24 cellular contexts compared by ENCODE assay signal in the genomic region with DNA sequence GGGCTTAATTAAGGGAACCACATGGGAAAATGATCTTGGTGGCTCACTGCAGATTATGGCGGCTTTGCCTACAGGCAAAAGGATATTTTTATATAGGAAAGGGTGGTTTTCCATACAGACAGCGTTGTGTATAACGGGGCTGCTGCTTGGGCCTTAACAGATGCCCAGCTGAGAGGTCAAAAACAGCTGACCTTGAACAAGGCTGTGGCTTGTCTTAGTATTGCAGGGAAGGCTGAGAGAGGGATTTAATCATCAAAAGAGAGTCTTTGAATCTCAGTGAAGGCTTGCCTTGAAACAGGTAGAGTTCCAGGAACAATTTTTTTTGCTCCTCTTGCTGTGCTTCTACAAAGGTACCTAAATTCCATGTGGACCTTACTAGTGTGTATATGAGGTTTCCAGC.
"Had no signal": no experiment of that assay in that cellular context is flagged by ENCODE, and none has a peak within 500 bp of the region (broad histone marks: within the 10 kb centered on the region; RNA-seq: fewer than 3 reads in every experiment).

No MANE protein-coding gene starts in this region.

- DNase-seq: cerebellar nuclear complex; colonic mucosa; dermis blood vessel endothelial cell; erythroblast; foreskin keratinocyte; head of caudate nucleus; hippocampal formation; islet precursor cell; mammary epithelial cell; mucosa of descending colon; natural killer cell; nucleus accumbens; psoas muscle; retina; right lobe of liver; stimulated activated CD4-positive, alpha-beta T cell treated with anti-CD3 and anti-CD28 coated beads, Interleukin-4, amount 100 ng/mL, for 24 hours; stomach; substantia nigra; transverse colon had no signal

- H3K27ac ChIP-seq: colonic mucosa, foreskin keratinocyte, parathyroid adenoma, psoas muscle, right lobe of liver, stomach, thoracic aorta, transverse colon had no signal

- H2AFZ ChIP-seq: parathyroid adenoma had no signal

- H3K4me3 Mint-ChIP-seq: natural killer cell; neural crest cell; stimulated activated memory B cell treated with anti-CD40 and anti-IgM and Interleukin-4, amounts not matched to agents 10 μg/mL and 1 μg/mL and 100 μg/mL, for 72 hours had no signal

- H3K79me2 ChIP-seq: parathyroid adenoma had no signal

- H3K36me3 ChIP-seq: colonic mucosa, right lobe of liver, stomach, thoracic aorta, transverse colon had no signal

- H3K4me1 ChIP-seq: colonic mucosa, foreskin keratinocyte, parathyroid adenoma, right lobe of liver, transverse colon had no signal

- ATAC-seq: foreskin keratinocyte; left lobe of liver; mucosa of descending colon; natural killer cell; psoas muscle; right lobe of liver; stimulated activated memory B cell treated with anti-CD40 and anti-IgM and Interleukin-4, amounts not matched to agents 10 μg/mL and 1 μg/mL and 100 μg/mL, for 72 hours had no signal

- H3K27me3 Mint-ChIP-seq: stimulated activated memory B cell treated with anti-CD40 and anti-IgM and Interleukin-4, amounts not matched to agents 10 μg/mL and 1 μg/mL and 100 μg/mL, for 72 hours had no signal

- H3K9me3 Mint-ChIP-seq: natural killer cell; neural crest cell; stimulated activated memory B cell treated with anti-CD40 and anti-IgM and Interleukin-4, amounts not matched to agents 10 μg/mL and 1 μg/mL and 100 μg/mL, for 72 hours had no signal

- H3K9me3 ChIP-seq: colonic mucosa, mucosa of descending colon, psoas muscle, right lobe of liver, stomach, thoracic aorta, transverse colon had no signal

- H3K4me1 Mint-ChIP-seq: natural killer cell; stimulated activated memory B cell treated with anti-CD40 and anti-IgM and Interleukin-4, amounts not matched to agents 10 μg/mL and 1 μg/mL and 100 μg/mL, for 72 hours had no signal

- H3K9ac ChIP-seq: parathyroid adenoma had no signal

- H3K27me3 ChIP-seq: colonic mucosa, foreskin keratinocyte, right lobe of liver, stomach, transverse colon had no signal

- H3K27ac Mint-ChIP-seq: natural killer cell; stimulated activated memory B cell treated with anti-CD40 and anti-IgM and Interleukin-4, amounts not matched to agents 10 μg/mL and 1 μg/mL and 100 μg/mL, for 72 hours had no signal

- H3K36me3 Mint-ChIP-seq: natural killer cell; stimulated activated memory B cell treated with anti-CD40 and anti-IgM and Interleukin-4, amounts not matched to agents 10 μg/mL and 1 μg/mL and 100 μg/mL, for 72 hours had no signal

- H3K4me3 ChIP-seq: colonic mucosa, mucosa of descending colon, psoas muscle, right lobe of liver, stomach, thoracic aorta, transverse colon had no signal
